ENCODE assay signal across 11 cellular contexts in the genomic region with DNA sequence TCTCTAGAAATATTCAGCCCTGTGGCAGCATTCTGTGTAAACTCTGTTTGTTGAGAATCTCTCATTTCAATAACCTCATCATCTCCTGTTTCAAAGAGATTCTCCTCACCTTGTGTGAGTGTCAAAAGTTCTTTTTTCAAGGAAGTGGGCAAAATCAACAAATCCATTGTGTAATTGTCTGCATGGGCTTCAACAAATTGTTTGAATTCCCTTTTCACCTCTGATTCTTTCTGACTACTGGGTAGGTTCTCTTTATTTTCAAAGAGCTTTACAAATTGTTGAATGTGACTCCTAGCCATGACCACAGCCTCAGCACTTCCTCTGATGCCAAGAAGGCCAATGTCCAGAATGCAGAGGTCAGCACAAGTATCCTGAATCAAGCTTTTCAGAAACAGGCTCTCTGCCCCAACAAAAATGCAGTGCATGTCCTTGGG. TPM values are rescaled to one million over a fixed set of nuclear protein-coding genes. Genes with fewer than 3 reads are reported as not detected.
A peak's percentile ranks its signal among the peaks of the same experiment; 100 is the strongest.
DNase-seq lines count a peak whose midpoint lies in the region; ATAC-seq, FAIRE-seq and TF ChIP-seq lines count a peak whose summit lies in the region.
"Had no signal": no experiment of that assay in that cellular context is flagged by ENCODE, and none has a peak within 500 bp of the region (broad histone marks: within the 10 kb centered on the region; RNA-seq: fewer than 3 reads in every experiment).

No MANE protein-coding gene starts in this region.

- no peaks in the 10 kb centered on the region for H3K27me3 ChIP-seq in parathyroid adenoma (ENCODE audit: control insufficient read depth, insufficient read depth, low read length)
- H3K27me3 ChIP-seq: esophagus squamous epithelium had no signal

- FAIRE-seq in GM19239 (lab: Jason Lieb, UNC), result peak; percentile 35

- POLR2A ChIA-PET in activated CD4-positive, alpha-beta memory T cell treated with anti-CD3 and anti-CD28 coated beads, Interleukin-2, amount 10 ng/mL, durations not matched to agents 7 days and 5 days (lab: Charles Lee), result interaction anchor here (1.7 to 1.8 kb wide), 3 partner anchors 12 to 51 kb away, joined by 6 to 7 read pairs (median 6); partner anchors contain the start of gene N4BP1

- H3K9ac ChIP-seq in parathyroid adenoma, result no peak overlapping the region

- peaks cover 72% of the 10 kb centered on the region for H3K4me1 Mint-ChIP-seq in activated CD4-positive, alpha-beta memory T cell treated with anti-CD3 and anti-CD28 coated beads, Interleukin-2, amount 10 ng/mL, durations not matched to agents 7 days and 5 days

- no peak overlapping the region for H3K4me3 Mint-ChIP-seq in activated CD4-positive, alpha-beta memory T cell treated with anti-CD3 and anti-CD28 coated beads, Interleukin-2, amount 10 ng/mL, durations not matched to agents 7 days and 5 days

- DNase-seq in GM19239 (ENCODE audit: insufficient read length, low spot score) (no peak), fibroblast of villous mesenchyme (ENCODE audit: low read depth) (peak; percentile 16), T1000 (lab: John Stamatoyannopoulos, UW) (no peak), LoVo (ENCODE audit: low spot score) (no peak)
- DNase-seq in activated CD4-positive, alpha-beta memory T cell treated with anti-CD3 and anti-CD28 coated beads, Interleukin-2, amount 10 ng/mL, durations not matched to agents 7 days and 5 days, result no peak
- DNase-seq: activated CD4-positive, CD25-positive, alpha-beta regulatory T cell treated with anti-CD3 and anti-CD28 coated beads, Interleukin-2, amount 50 U/mL, for 72 hours; DMS 273 treated with DMSO at 0.1 percent for 48 hours; esophagus squamous epithelium; left colon had no signal

- H3K9me3 ChIP-seq in parathyroid adenoma (ENCODE audit: control insufficient read depth, low read length), result no peaks in the 10 kb centered on the region
- H3K9me3 ChIP-seq: esophagus squamous epithelium had no signal

- H3K27me3 Mint-ChIP-seq in activated CD4-positive, alpha-beta memory T cell treated with anti-CD3 and anti-CD28 coated beads, Interleukin-2, amount 10 ng/mL, durations not matched to agents 7 days and 5 days, result no peaks in the 10 kb centered on the region

- peaks cover 21% of the 10 kb centered on the region for H3K79me2 ChIP-seq in parathyroid adenoma

- H3K4me1 ChIP-seq in parathyroid adenoma, result peaks cover 8% of the 10 kb centered on the region

- CTCF ChIA-PET in activated CD4-positive, alpha-beta memory T cell treated with anti-CD3 and anti-CD28 coated beads, Interleukin-2, amount 10 ng/mL, durations not matched to agents 7 days and 5 days (lab: Charles Lee), result interaction anchor here (1.5 to 7.8 kb wide), 3 partner anchors 51 to 68 kb away, joined by 3 to 53 read pairs (median 3); no protein-coding TSS in a partner anchor

- H3K27ac ChIP-seq in parathyroid adenoma, result peak overlapping the region; percentile 38

- H3K36me3 Mint-ChIP-seq in activated CD4-positive, alpha-beta memory T cell treated with anti-CD3 and anti-CD28 coated beads, Interleukin-2, amount 10 ng/mL, durations not matched to agents 7 days and 5 days (ENCODE audit: low read depth), result peaks cover 56% of the 10 kb centered on the region

- H3K4me3 ChIP-seq in fibroblast of villous mesenchyme (ENCODE audit: low read depth, low read length) (no peak overlapping the region), parathyroid adenoma (ENCODE audit: low read depth, low read length) (no peak overlapping the region)
- H3K4me3 ChIP-seq: esophagus squamous epithelium had no signal

- no peaks in the 10 kb centered on the region for H3K9me3 Mint-ChIP-seq in activated CD4-positive, alpha-beta memory T cell treated with anti-CD3 and anti-CD28 coated beads, Interleukin-2, amount 10 ng/mL, durations not matched to agents 7 days and 5 days

- no peak for ATAC-seq in GM19395 (IDR thresholded peaks at IDR 0.05; ENCODE audit: unreplicated experiment)
- ATAC-seq: left colon had no signal

- peak overlapping the region; percentile 0 for H3K4me2 ChIP-seq in parathyroid adenoma (ENCODE audit: low read length)

- H3K27ac Mint-ChIP-seq in activated CD4-positive, alpha-beta memory T cell treated with anti-CD3 and anti-CD28 coated beads, Interleukin-2, amount 10 ng/mL, durations not matched to agents 7 days and 5 days, result peak overlapping the region; percentile 44

- no peak for TF ChIP-seq CTCF in fibroblast of villous mesenchyme (IDR thresholded peaks at IDR 0.05; ENCODE audit: insufficient read depth, low read depth, low read length)
- no peak for TF ChIP-seq CTCF in parathyroid adenoma (IDR thresholded peaks at IDR 0.05)

- H2AFZ ChIP-seq in parathyroid adenoma, result no peak overlapping the region

- H3K36me3 ChIP-seq in parathyroid adenoma (ENCODE audit: control insufficient read depth, insufficient read depth, low read length), result no peaks in the 10 kb centered on the region

RNA-seq across cellular contexts. Expression of gene N4BP1, which starts 48.0 kb away (rescaled TPM):
- 100 to 1,000 TPM; 106 to 109 TPM for total RNA-seq in activated CD4-positive, alpha-beta memory T cell treated with anti-CD3 and anti-CD28 coated beads, Interleukin-2, amount 10 ng/mL, durations not matched to agents 7 days and 5 days
- total RNA-seq in fibroblast of villous mesenchyme, result 19.6 and 35.4 TPM in 2 replicates
